11 cellular contexts compared by ENCODE assay signal in genomic region chr20:29878777-29879442, GRCh38.
DNase-seq lines count a peak whose midpoint lies in the region; ATAC-seq, FAIRE-seq and TF ChIP-seq lines count a peak whose summit lies in the region.
"Had no signal": no experiment of that assay in that cellular context is flagged by ENCODE, and none has a peak within 500 bp of the region (broad histone marks: within the 10 kb centered on the region; RNA-seq: fewer than 3 reads in every experiment).

No MANE protein-coding gene starts in this region.

- H3K27me3 Mint-ChIP-seq in T-helper 17 cell = no peaks in the 10 kb centered on the region
- H3K27me3 Mint-ChIP-seq in activated CD4-positive, alpha-beta T cell treated with anti-CD3 and anti-CD28 coated beads, Interleukin-2, amount 10 ng/mL, durations not matched to agents 7 days and 5 days = no peaks in the 10 kb centered on the region

- peak overlapping the region; percentile 10 for H3K4me3 Mint-ChIP-seq in T-helper 17 cell
- H3K4me3 Mint-ChIP-seq in activated CD4-positive, alpha-beta T cell treated with anti-CD3 and anti-CD28 coated beads, Interleukin-2, amount 10 ng/mL, durations not matched to agents 7 days and 5 days = no peak overlapping the region

- no peak overlapping the region for H3K4me3 ChIP-seq in kidney (ENCODE audit: low read length in 2 of 2)

- H3K36me3 ChIP-seq in kidney (ENCODE audit: control insufficient read depth in 1 of 2, insufficient read depth in 2 of 2, low read length in 2 of 2) = no peaks in the 10 kb centered on the region

- H3K27ac ChIP-seq in kidney (ENCODE audit: low read depth in 2 of 2, low read length in 2 of 2) = no peak overlapping the region
- H3K27ac ChIP-seq: C4-2B had no signal

- H3K9me3 Mint-ChIP-seq in activated CD4-positive, alpha-beta T cell treated with anti-CD3 and anti-CD28 coated beads, Interleukin-2, amount 10 ng/mL, durations not matched to agents 7 days and 5 days = peaks cover 39% of the 10 kb centered on the region

- no peak overlapping the region for H3K27ac Mint-ChIP-seq in T-helper 17 cell
- H3K27ac Mint-ChIP-seq in activated CD4-positive, alpha-beta T cell treated with anti-CD3 and anti-CD28 coated beads, Interleukin-2, amount 10 ng/mL, durations not matched to agents 7 days and 5 days = no peak overlapping the region

- no peak for FAIRE-seq in kidney (lab: Jason Lieb, UNC)

- POLR2A ChIA-PET in activated CD4-positive, alpha-beta T cell treated with anti-CD3 and anti-CD28 coated beads, Interleukin-2, amount 10 ng/mL, durations not matched to agents 7 days and 5 days (lab: Charles Lee) = no interaction called here

- DNase-seq in Right ventricle myocardium inferior (ENCODE audit: missing footprints) (no peak), left ventricle myocardium superior (no peak), T-helper 17 cell (no peak), kidney (peak; percentile 79), retina (no peak)
- no peak for DNase-seq in activated CD4-positive, alpha-beta T cell treated with anti-CD3 and anti-CD28 coated beads, Interleukin-2, amount 10 ng/mL, durations not matched to agents 7 days and 5 days
- DNase-seq: effector CD4-positive, alpha-beta T cell; kidney glomerular epithelial cell had no signal

- no peak for TF ChIP-seq POLR2A in GM18505 (IDR thresholded peaks at IDR 0.05; ENCODE audit: borderline replicate concordance, extremely low read depth, insufficient read depth, insufficient read length)

- ATAC-seq in Right ventricle myocardium inferior (peak; percentile 35), left ventricle myocardium superior (no peak), T-helper 17 cell (peak; percentile 32), GM18505 (IDR thresholded peaks at IDR 0.05; ENCODE audit: unreplicated experiment) (no peak), HG02884 (IDR thresholded peaks at IDR 0.05; ENCODE audit: unreplicated experiment) (no peak)

- CTCF ChIA-PET in activated CD4-positive, alpha-beta T cell treated with anti-CD3 and anti-CD28 coated beads, Interleukin-2, amount 10 ng/mL, durations not matched to agents 7 days and 5 days (lab: Charles Lee) = no interaction called here

- peaks cover 2% of the 10 kb centered on the region for H3K36me3 Mint-ChIP-seq in T-helper 17 cell (ENCODE audit: low read depth)
- H3K36me3 Mint-ChIP-seq in activated CD4-positive, alpha-beta T cell treated with anti-CD3 and anti-CD28 coated beads, Interleukin-2, amount 10 ng/mL, durations not matched to agents 7 days and 5 days (ENCODE audit: low read depth) = peaks cover 7% of the 10 kb centered on the region

- no peaks in the 10 kb centered on the region for H3K4me1 ChIP-seq in kidney (ENCODE audit: control insufficient read depth in 1 of 2, insufficient read depth in 1 of 2, low read depth in 1 of 2, low read length in 2 of 2)

- H3K9ac ChIP-seq in kidney (ENCODE audit: low read length in 2 of 2) = no peak overlapping the region

- H3K9me3 ChIP-seq in T-helper 17 cell (ENCODE audit: control insufficient read depth, low read length, poor library complexity, severe bottlenecking) = no peaks in the 10 kb centered on the region
- H3K9me3 ChIP-seq in kidney (ENCODE audit: control insufficient read depth in 1 of 2, low read length in 2 of 2) = peaks cover 0 to 4% of the 10 kb centered on the region in 2 donors

- intact Hi-C loops in Right ventricle myocardium inferior (cut with DNase I) (loop anchor here (10.0 kb wide), 1 partner anchor 764 kb away; no protein-coding TSS in a partner anchor), left ventricle myocardium superior (cut with micrococcal nuclease) (no loop called here), kidney (cut with DNase I) (no loop called here)

- H3K4me1 Mint-ChIP-seq in T-helper 17 cell = no peaks in the 10 kb centered on the region
- H3K4me1 Mint-ChIP-seq in activated CD4-positive, alpha-beta T cell treated with anti-CD3 and anti-CD28 coated beads, Interleukin-2, amount 10 ng/mL, durations not matched to agents 7 days and 5 days = no peaks in the 10 kb centered on the region

- no peak for TF ChIP-seq CTCF in kidney (IDR thresholded peaks at IDR 0.05; ENCODE audit: borderline replicate concordance, extremely low read depth, insufficient read depth)

Comparison
In these comparisons a context has a peak if more than half of its experiments do, and no peak if none do; other contexts are left out.
1. ATAC-seq: peak in Right ventricle myocardium inferior (single experiment) and T-helper 17 cell (single experiment); none in left ventricle myocardium superior (single experiment), GM18505 (single experiment) and HG02884 (single experiment).